In genomic region chr5:139383993-139384590, GRCh38 we compare ENCODE assay signal across 2 cellular contexts.
TF ChIP-seq lines count a peak whose summit lies in the region.

No MANE protein-coding gene starts in this region.

TF ChIP-seq in Ishikawa, 13 proteins besides CTCF, POLR2A, EP300 and RAD21:
- TF ChIP-seq CREB1 (IDR thresholded peaks at IDR 0.05; ENCODE audit: low read depth), result no peak
- TF ChIP-seq NFIC (IDR thresholded peaks at IDR 0.05), result 0 out of 2 replicates have a peak, but pooled peaks have one; percentile 22

TF ChIP-seq in SK-N-SH, 30 proteins besides CTCF, POLR2A, EP300 and RAD21:
- TF ChIP-seq NRF1 (IDR thresholded peaks at IDR 0.05; ENCODE audit: low read depth, low read length) (no peak), YY1 (IDR thresholded peaks at IDR 0.05; ENCODE audit: low read depth) (no peak), ZBTB33 (IDR thresholded peaks at IDR 0.05; ENCODE audit: borderline replicate concordance, low read depth) (no peak), RCOR1 (IDR thresholded peaks at IDR 0.05; ENCODE audit: low read length) (no peak), JUND (IDR thresholded peaks at IDR 0.05) (no peak), TEAD4 (IDR thresholded peaks at IDR 0.05; ENCODE audit: borderline replicate concordance, insufficient read depth) (no peak), PBX3 (IDR thresholded peaks at IDR 0.05) (no peak), NFIC (IDR thresholded peaks at IDR 0.05; ENCODE audit: borderline replicate concordance) (no peak), GABPA (IDR thresholded peaks at IDR 0.05; ENCODE audit: low read depth) (no peak), FOXM1 (IDR thresholded peaks at IDR 0.05; ENCODE audit: low read depth) (no peak), TCF12 (IDR thresholded peaks at IDR 0.05) (no peak), EZH2phosphoT487 (IDR thresholded peaks at IDR 0.05; ENCODE audit: borderline replicate concordance, low read depth) (no peak), CHD2 (IDR thresholded peaks at IDR 0.05; ENCODE audit: low read length, partially characterized antibody) (no peak), USF1 (IDR thresholded peaks at IDR 0.05; ENCODE audit: borderline replicate concordance, low read depth) (no peak), RFX5 (IDR thresholded peaks at IDR 0.05; ENCODE audit: low read length) (no peak), RXRA (IDR thresholded peaks at IDR 0.05; ENCODE audit: borderline replicate concordance, low read depth) (no peak), MAX (IDR thresholded peaks at IDR 0.05; ENCODE audit: low read depth) (no peak), SMC3 (IDR thresholded peaks at IDR 0.05; ENCODE audit: low read depth, low read length) (no peak), MEF2A (IDR thresholded peaks at IDR 0.05; ENCODE audit: borderline replicate concordance, low read depth) (no peak), ELF1 (IDR thresholded peaks at IDR 0.05) (no peak)
